Comparison of ENCODE assay signal across 11 cellular contexts in the genomic region with DNA sequence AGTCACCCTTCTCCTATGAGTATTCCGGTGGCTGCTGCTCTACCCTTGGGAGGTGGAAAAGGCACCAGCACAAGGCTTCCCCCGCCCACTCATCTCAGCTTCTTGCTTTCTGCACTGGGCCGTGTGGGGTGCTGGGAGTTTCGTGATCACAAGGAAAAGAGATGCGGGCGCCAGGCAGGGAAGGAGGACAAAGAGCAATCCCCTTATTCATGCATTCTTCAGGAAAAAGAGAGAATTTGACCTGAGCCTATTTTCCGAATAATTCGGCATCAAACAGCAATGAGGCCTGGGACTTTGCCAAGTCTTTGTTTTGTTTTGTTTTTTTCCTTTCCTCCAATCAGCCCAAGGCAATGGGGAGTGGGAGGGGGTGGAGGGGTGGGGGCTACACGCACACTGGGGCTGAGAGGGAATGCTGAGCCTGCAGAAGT.
DNase-seq lines count a peak whose midpoint lies in the region; ATAC-seq and TF ChIP-seq lines count a peak whose summit lies in the region.
"Had no signal": no experiment of that assay in that cellular context is flagged by ENCODE, and none has a peak within 500 bp of the region (broad histone marks: within the 10 kb centered on the region; RNA-seq: fewer than 3 reads in every experiment).

No MANE protein-coding gene starts in this region.

- H3K9me3 ChIP-seq in HUES6 (ENCODE audit: control insufficient read depth, insufficient read depth, low read depth, low read length) (no peaks in the 10 kb centered on the region), endodermal cell (ENCODE audit: control insufficient read depth, low read length) (no peaks in the 10 kb centered on the region), lower lobe of right lung (no peaks in the 10 kb centered on the region), gastrocnemius medialis (no peaks in the 10 kb centered on the region), Karpas-422 (ENCODE audit: low read length) (no peaks in the 10 kb centered on the region)

- ATAC-seq in lower lobe of right lung: peak; percentile 22 to 34
- peak; percentile 29 to 52 for ATAC-seq in gastrocnemius medialis
- no peak for ATAC-seq in GM19395 (IDR thresholded peaks at IDR 0.05; ENCODE audit: unreplicated experiment)
- no peak for ATAC-seq in activated T-helper 17 cell treated with anti-CD3 and anti-CD28 coated beads, Interleukin-2, amount 50 U/mL, for 72 hours (replicated peaks)
- ATAC-seq: activated T-cell treated with anti-CD3 and anti-CD28 coated beads, Interleukin-2, amount 50 U/mL, for 72 hours had no signal

- no peak for TF ChIP-seq POLR2A in gastrocnemius medialis (IDR thresholded peaks at IDR 0.05)

- no peak overlapping the region for H3K4me2 ChIP-seq in Karpas-422 (ENCODE audit: low read depth, low read length, poor library complexity, severe bottlenecking)

- H3K36me3 ChIP-seq in HUES6 (ENCODE audit: control insufficient read depth, insufficient read depth, low read length) (no peaks in the 10 kb centered on the region), endodermal cell (ENCODE audit: control insufficient read depth, insufficient read depth, low read length) (no peaks in the 10 kb centered on the region), lower lobe of right lung (no peaks in the 10 kb centered on the region), gastrocnemius medialis (no peaks in the 10 kb centered on the region), Karpas-422 (ENCODE audit: insufficient read depth, low read length) (no peaks in the 10 kb centered on the region)

- no peak overlapping the region for H2AFZ ChIP-seq in Karpas-422 (ENCODE audit: low read length)

- no peaks in the 10 kb centered on the region for H3K9me2 ChIP-seq in Karpas-422 (replicated peaks; ENCODE audit: insufficient read depth, low read length)

- peak; percentile 59 for DNase-seq in endodermal cell
- no peak for DNase-seq in lower lobe of right lung
- DNase-seq in gastrocnemius medialis: peak in 1 of 2 donors; percentile 76
- DNase-seq in DMS153 treated with DMSO at 0.1 percent for 48 hours (lab: John Stamatoyannopoulos, UW; ENCODE audit: unreplicated experiment): no peak
- DNase-seq in Karpas-422: no peak
- DNase-seq: activated T-cell treated with anti-CD3 and anti-CD28 coated beads, Interleukin-2, amount 50 U/mL, for 72 hours; MV-4-11 had no signal

- in situ Hi-C loops in gastrocnemius medialis (cut with MboI; ENCODE audit: low sequenced_read_pairs in 4 of 4): loop anchor here in 1 of 4 donors (10.0 to 25.0 kb wide), 2 partner anchors 903 to 1085 kb away; no protein-coding TSS in a partner anchor

- H3K4me3 ChIP-seq in HUES6 (ENCODE audit: low read depth, low read length) (no peak overlapping the region), endodermal cell (ENCODE audit: low read length) (no peak overlapping the region), lower lobe of right lung (no peak overlapping the region), gastrocnemius medialis (peak overlapping the region in 3 of 4 donors; percentile 1 to 29 (median 11)), Karpas-422 (ENCODE audit: low read length) (no peak overlapping the region)

- H3K4me3 Mint-ChIP-seq in endodermal cell: no peak overlapping the region
- H3K4me3 Mint-ChIP-seq in activated T-helper 17 cell treated with anti-CD3 and anti-CD28 coated beads, Interleukin-2, amount 50 U/mL, for 72 hours: no peak overlapping the region
- H3K4me3 Mint-ChIP-seq: activated T-cell treated with anti-CD3 and anti-CD28 coated beads, Interleukin-2, amount 50 U/mL, for 72 hours; CD14-positive monocyte had no signal

- intact Hi-C loops in lower lobe of right lung (cut with DNase I): no loop called here
- intact Hi-C loops in gastrocnemius medialis (cut with DNase I; ENCODE audit: low total_unique reads): loop anchor here (5.0 to 10.0 kb wide), 3 partner anchors 305 to 900 kb away; a partner anchor contains a TSS

- H3K9ac ChIP-seq in HUES6 (ENCODE audit: low read length): peak overlapping the region; percentile 34
- no peak overlapping the region for H3K9ac ChIP-seq in endodermal cell (ENCODE audit: extremely low read depth, low read length, poor library complexity, severe bottlenecking)
- H3K9ac ChIP-seq in Karpas-422 (ENCODE audit: low read length): no peak overlapping the region

- H3K27ac ChIP-seq in HUES6 (ENCODE audit: low read depth, low read length) (no peak overlapping the region), endodermal cell (ENCODE audit: low read depth, low read length) (peak overlapping the region; percentile 58), lower lobe of right lung (peak overlapping the region; percentile 31), gastrocnemius medialis (peak overlapping the region; percentile 71 to 87 (median 74)), Karpas-422 (ENCODE audit: low read length) (no peak overlapping the region)

- H3K4me1 Mint-ChIP-seq in endodermal cell: peaks cover 23% of the 10 kb centered on the region
- peaks cover 6% of the 10 kb centered on the region for H3K4me1 Mint-ChIP-seq in activated T-helper 17 cell treated with anti-CD3 and anti-CD28 coated beads, Interleukin-2, amount 50 U/mL, for 72 hours

- WGBS in endodermal cell (ENCODE audit: insufficient coverage in 1 of 2, insufficient read length in 1 of 2), 2 experiments: 89 to 94% methylated on average over 2 to 8 of the region's 9 CpGs

- no peaks in the 10 kb centered on the region for H3K36me3 Mint-ChIP-seq in endodermal cell (ENCODE audit: low read depth)
- no peaks in the 10 kb centered on the region for H3K36me3 Mint-ChIP-seq in activated T-helper 17 cell treated with anti-CD3 and anti-CD28 coated beads, Interleukin-2, amount 50 U/mL, for 72 hours (ENCODE audit: low read depth)
- H3K36me3 Mint-ChIP-seq: CD14-positive monocyte had no signal

- TF ChIP-seq CTCF in endodermal cell (conservative IDR thresholded peaks at IDR 0.05) (no peak), lower lobe of right lung (IDR thresholded peaks at IDR 0.05) (no peak), gastrocnemius medialis (IDR thresholded peaks at IDR 0.05 in 4 of 5, conservative IDR thresholded peaks at IDR 0.05 in 1 of 5) (no peak)

- H3K4me1 ChIP-seq in HUES6 (ENCODE audit: control insufficient read depth, insufficient read depth, low read length) (peaks cover 18% of the 10 kb centered on the region), endodermal cell (ENCODE audit: control insufficient read depth, insufficient read depth, low read length) (peaks cover 25% of the 10 kb centered on the region), lower lobe of right lung (peaks cover 16% of the 10 kb centered on the region), gastrocnemius medialis (peaks cover 26% of the 10 kb centered on the region in 2 donors), Karpas-422 (ENCODE audit: low read length) (peaks cover 51% of the 10 kb centered on the region)

- no peak overlapping the region for H3K27ac Mint-ChIP-seq in endodermal cell
- no peak overlapping the region for H3K27ac Mint-ChIP-seq in activated T-helper 17 cell treated with anti-CD3 and anti-CD28 coated beads, Interleukin-2, amount 50 U/mL, for 72 hours
- H3K27ac Mint-ChIP-seq: activated T-cell treated with anti-CD3 and anti-CD28 coated beads, Interleukin-2, amount 50 U/mL, for 72 hours had no signal

- H4K20me1 ChIP-seq in Karpas-422 (ENCODE audit: insufficient read depth, low read depth, low read length): no peaks in the 10 kb centered on the region

- H3K27me3 ChIP-seq in HUES6 (ENCODE audit: control insufficient read depth, insufficient read depth, low read length) (0 out of 2 replicates have a peak, but pooled peaks cover 18% of the 10 kb centered on the region), endodermal cell (ENCODE audit: control insufficient read depth, insufficient read depth, low read length, poor library complexity, severe bottlenecking) (peaks cover 4% of the 10 kb centered on the region), lower lobe of right lung (ENCODE audit: low read depth) (no peaks in the 10 kb centered on the region), gastrocnemius medialis (no peaks in the 10 kb centered on the region), Karpas-422 (ENCODE audit: low read length) (no peaks in the 10 kb centered on the region)

- no peaks in the 10 kb centered on the region for H3K79me2 ChIP-seq in Karpas-422 (ENCODE audit: low read length)

- no peaks in the 10 kb centered on the region for H3K9me3 Mint-ChIP-seq in endodermal cell
- H3K9me3 Mint-ChIP-seq in activated T-helper 17 cell treated with anti-CD3 and anti-CD28 coated beads, Interleukin-2, amount 50 U/mL, for 72 hours: no peaks in the 10 kb centered on the region
- H3K9me3 Mint-ChIP-seq: activated T-cell treated with anti-CD3 and anti-CD28 coated beads, Interleukin-2, amount 50 U/mL, for 72 hours; CD14-positive monocyte had no signal

- H3K27me3 Mint-ChIP-seq in endodermal cell (ENCODE audit: insufficient read depth): peaks cover 4% of the 10 kb centered on the region
- no peaks in the 10 kb centered on the region for H3K27me3 Mint-ChIP-seq in activated T-helper 17 cell treated with anti-CD3 and anti-CD28 coated beads, Interleukin-2, amount 50 U/mL, for 72 hours

Comparison
In these comparisons a context has a peak if more than half of its experiments do, and no peak if none do; other contexts are left out.
1. H3K27ac ChIP-seq: peak in endodermal cell (single experiment), lower lobe of right lung (single experiment) and gastrocnemius medialis (4 of 4); none in HUES6 (single experiment) and Karpas-422 (single experiment).
2. H3K4me3 ChIP-seq: peak in gastrocnemius medialis (3 of 4); none in HUES6 (single experiment), endodermal cell (single experiment), lower lobe of right lung (single experiment) and Karpas-422 (single experiment).
3. ATAC-seq: peak in lower lobe of right lung (2 of 2) and gastrocnemius medialis (2 of 2); none in GM19395 (single experiment) and activated T-helper 17 cell treated with anti-CD3 and anti-CD28 coated beads, Interleukin-2, amount 50 U/mL, for 72 hours (single experiment).